Comparison of ENCODE assay signal across 1 cellular context in the genomic region with DNA sequence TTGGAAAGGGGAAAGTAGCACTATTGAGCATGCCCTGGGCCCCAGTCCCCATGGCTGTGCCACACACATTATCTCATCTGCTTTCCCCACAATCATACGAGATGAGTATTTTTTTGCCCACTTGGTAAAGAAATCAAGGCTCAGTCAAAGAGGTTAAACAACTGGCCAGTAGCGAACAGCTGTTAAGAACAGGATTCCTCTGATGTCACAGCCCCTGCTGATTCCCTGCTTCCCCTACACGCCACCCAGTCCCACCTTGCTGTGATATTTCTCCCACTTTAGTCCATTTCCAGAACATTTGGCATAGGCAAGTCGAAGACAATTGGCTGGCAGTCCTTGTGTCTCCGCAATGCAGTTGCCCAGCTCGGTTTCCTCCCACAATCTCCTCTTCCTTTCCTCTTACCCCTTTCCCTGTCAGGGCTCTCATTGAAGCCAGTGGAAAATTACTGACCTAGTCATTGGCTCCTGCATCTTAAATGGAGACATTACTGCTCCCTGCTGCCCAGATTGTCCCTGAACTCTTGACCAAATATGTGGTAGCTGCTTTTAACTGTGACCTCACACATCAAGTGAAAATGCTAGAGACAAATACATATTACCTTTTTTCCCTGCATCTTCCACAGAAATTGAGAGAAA.
TF ChIP-seq lines count a peak whose summit lies in the region.

No MANE protein-coding gene starts in this region.

TF ChIP-seq in endothelial cell of umbilical vein, 7 proteins besides CTCF, POLR2A, EP300 and RAD21:
- TF ChIP-seq JUN (IDR thresholded peaks at IDR 0.05; ENCODE audit: borderline replicate concordance, insufficient read depth, insufficient read length, low read depth) (no peak), GATA2 (IDR thresholded peaks at IDR 0.05; ENCODE audit: insufficient read depth, insufficient read length, low read depth, low read length) (no peak), EZH2 (IDR thresholded peaks at IDR 0.05; ENCODE audit: borderline replicate concordance, low read depth, low read length, severe bottlenecking) (no peak), POLR2AphosphoS5 (IDR thresholded peaks at IDR 0.05; ENCODE audit: insufficient read depth, low read depth, low read length) (no peak), FOS (IDR thresholded peaks at IDR 0.05; ENCODE audit: borderline replicate concordance, insufficient read depth, low read length) (no peak), MYC (IDR thresholded peaks at IDR 0.05; ENCODE audit: low read depth, low read length) (no peak)
- TF ChIP-seq, protein P1, sequence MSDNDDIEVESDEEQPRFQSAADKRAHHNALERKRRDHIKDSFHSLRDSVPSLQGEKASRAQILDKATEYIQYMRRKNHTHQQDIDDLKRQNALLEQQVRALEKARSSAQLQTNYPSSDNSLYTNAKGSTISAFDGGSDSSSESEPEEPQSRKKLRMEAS (IDR thresholded peaks at IDR 0.05; ENCODE audit: insufficient read depth, insufficient read length), result no peak
